ENCODE assay signal across 25 cellular contexts in the genomic region with DNA sequence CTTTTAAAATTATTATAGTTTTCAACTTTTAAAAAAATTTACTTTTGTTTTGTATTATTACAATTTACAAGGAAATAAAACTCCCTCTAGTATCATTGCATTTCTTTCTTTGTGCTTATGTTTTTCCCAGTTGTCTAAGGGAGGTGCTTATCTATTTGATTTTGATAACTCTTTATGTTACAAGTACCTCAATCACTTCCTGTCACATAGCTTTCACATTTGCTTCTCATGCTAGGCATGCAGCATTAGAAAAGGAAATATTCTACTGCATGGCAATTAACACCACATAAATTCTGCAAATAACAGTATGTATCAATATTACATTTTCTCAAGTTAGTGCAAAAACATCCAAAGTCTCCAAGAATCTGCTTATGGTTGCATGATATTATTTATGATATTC.
"Had no signal": no experiment of that assay in that cellular context is flagged by ENCODE, and none has a peak within 500 bp of the region (broad histone marks: within the 10 kb centered on the region; RNA-seq: fewer than 3 reads in every experiment).

No MANE protein-coding gene starts in this region.

- H3K4me2 ChIP-seq: neural progenitor cell had no signal

- H2AFZ ChIP-seq: neural progenitor cell, parathyroid adenoma had no signal

- H3K27me3 ChIP-seq: esophagus squamous epithelium, neural progenitor cell, right lobe of liver, stomach, testis, tibial artery, upper lobe of left lung, uterus had no signal

- H3K4me3 ChIP-seq: esophagus squamous epithelium, lung, neural progenitor cell, right lobe of liver, stomach, testis, tibial artery, upper lobe of left lung, uterus had no signal

- H3K9ac ChIP-seq: neural progenitor cell, parathyroid adenoma had no signal

- ATAC-seq: effector memory CD8-positive, alpha-beta T cell; left lobe of liver; natural killer cell treated with Interleukin-12 subunit alpha and Interleukin-12 subunit beta and Interleukin-15 and Interleukin-18, amount 100 ng/mL, for 72 hours; right lobe of liver; stimulated activated effector memory CD8-positive, alpha-beta T cell treated with anti-CD3 and anti-CD28 coated beads, Interleukin-12 subunit alpha, Interleukin-12 subunit beta, amount 100 ng/mL, for 72 hours had no signal

- H3K4me1 ChIP-seq: neural progenitor cell, parathyroid adenoma, right lobe of liver, testis, upper lobe of left lung, uterus had no signal

- H3K36me3 ChIP-seq: esophagus squamous epithelium, neural progenitor cell, right lobe of liver, stomach, tibial artery, upper lobe of left lung, uterus had no signal

- H3K79me2 ChIP-seq: parathyroid adenoma had no signal

- DNase-seq: cortex of kidney; effector memory CD8-positive, alpha-beta T cell; erythroblast; esophagus squamous epithelium; foreskin melanocyte; glutamatergic neuron; hypothalamus; immature natural killer cell; islet precursor cell; naive B cell; right lobe of liver; stimulated activated CD4-positive, alpha-beta T cell treated with anti-CD3 and anti-CD28 coated beads, Interleukin-2, amount 100 ng/mL, for 24 hours; stimulated activated CD4-positive, alpha-beta T cell treated with anti-CD3 and anti-CD28 coated beads, Interleukin-4, amount 100 ng/mL, for 24 hours; stimulated activated naive CD4-positive, alpha-beta T cell treated with Interleukin-2 at 50 U/mL for 16 hours; stomach; testis; tibial artery; upper lobe of left lung; uterus had no signal

- H3K27ac ChIP-seq: esophagus squamous epithelium, neural progenitor cell, parathyroid adenoma, right lobe of liver, testis, tibial artery, upper lobe of left lung, uterus had no signal

- H3K9me3 ChIP-seq: esophagus squamous epithelium, right lobe of liver, stomach, testis, tibial artery, upper lobe of left lung, uterus had no signal
